Comparison of ENCODE assay signal across 1 cellular context in the genomic region with DNA sequence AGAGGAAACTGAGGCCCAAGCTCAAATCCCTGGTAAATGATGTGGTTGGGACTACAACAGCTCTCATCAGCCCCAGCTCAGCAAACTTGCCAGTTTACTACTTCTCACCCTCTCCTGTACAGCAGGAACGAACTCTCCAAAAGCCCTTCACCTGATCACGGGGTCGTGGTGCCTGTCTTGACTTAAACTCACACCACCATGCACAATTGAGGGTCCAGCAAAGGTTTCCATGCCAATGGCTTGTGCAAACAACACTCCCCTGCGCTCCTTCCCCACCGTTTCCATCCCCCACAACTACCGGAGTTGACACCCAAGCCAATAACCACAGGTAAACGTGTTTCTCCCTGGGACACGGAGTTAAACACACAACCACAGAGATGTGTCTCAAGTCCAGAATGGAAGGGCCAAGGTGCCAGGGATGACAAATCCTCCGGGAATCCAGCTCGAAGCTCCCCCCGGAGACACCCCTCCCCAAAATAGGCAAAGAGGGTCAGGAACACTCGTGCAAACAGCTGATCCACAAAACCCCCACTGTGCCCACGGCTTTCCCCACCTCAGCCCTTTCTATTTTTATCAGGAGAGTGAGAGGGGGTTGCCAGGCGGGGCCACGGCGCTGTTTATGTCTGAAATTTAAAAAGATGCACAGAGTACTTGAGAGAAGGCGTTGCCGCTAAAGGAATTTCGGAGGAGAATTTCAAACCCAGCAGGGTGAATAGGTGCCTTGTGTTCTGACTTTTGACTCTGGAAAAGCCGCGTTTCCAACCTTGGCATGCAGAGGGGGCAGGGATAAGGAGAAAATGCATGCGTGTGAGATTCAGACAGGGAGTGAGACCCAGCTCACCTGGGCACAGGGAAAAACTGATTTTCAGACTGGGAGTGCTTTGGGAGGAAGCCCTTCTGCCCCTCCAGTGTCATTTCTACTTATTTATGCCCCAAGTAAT.
TF ChIP-seq lines count a peak whose summit lies in the region.

No MANE protein-coding gene starts in this region.

TF ChIP-seq in GM12891, 5 proteins besides CTCF, POLR2A, EP300 and RAD21:
- TF ChIP-seq POLR2AphosphoS5 (IDR thresholded peaks at IDR 0.05; ENCODE audit: low read depth, low read length) (no peak), POU2F2 (IDR thresholded peaks at IDR 0.05; ENCODE audit: low read depth, low read length) (no peak), PAX5 (IDR thresholded peaks at IDR 0.05; ENCODE audit: insufficient read depth, low read length, severe bottlenecking) (no peak), TAF1 (IDR thresholded peaks at IDR 0.05; ENCODE audit: low read depth, low read length) (no peak), SPI1 (IDR thresholded peaks at IDR 0.05; ENCODE audit: low read depth, low read length) (no peak)
